8 cellular contexts compared by ENCODE assay signal in genomic region chr3:169662215-169663070, GRCh38. TPM values are rescaled to one million over a fixed set of nuclear protein-coding genes. Genes with fewer than 3 reads are reported as not detected.
DNase-seq lines count a peak whose midpoint lies in the region; ATAC-seq, FAIRE-seq and TF ChIP-seq lines count a peak whose summit lies in the region.

No MANE protein-coding gene starts in this region.

- peaks cover 96% of the 10 kb centered on the region for H3K27me3 Mint-ChIP-seq in brain

- peaks cover 3 to 7% (median 4%) of the 10 kb centered on the region in 5 experiments for H3K9me3 Mint-ChIP-seq in brain

- no peaks in the 10 kb centered on the region for H4K20me1 ChIP-seq in PC-3 (ENCODE audit: low read length)

- ATAC-seq in GM21447 (IDR thresholded peaks at IDR 0.05; ENCODE audit: unreplicated experiment) (peak; percentile 41), PC-3 (peak; percentile 72)

- peak overlapping the region; percentile 93 for H3K4me2 ChIP-seq in PC-3 (ENCODE audit: low read length)

- no peaks in the 10 kb centered on the region for H3K9me2 ChIP-seq in PC-3 (replicated peaks; ENCODE audit: low read length)

- POLR2A ChIA-PET in PC-3 (lab: Charles Lee; ENCODE audit: unreplicated experiment), result no interaction called here

- H3K4me1 ChIP-seq in PC-3 (ENCODE audit: insufficient read depth, low read length), result peaks cover 10% of the 10 kb centered on the region
- H3K4me1 ChIP-seq in iPS-20b (ENCODE audit: insufficient read depth, low read length), result peaks cover 58% of the 10 kb centered on the region

- H3F3A ChIP-seq in PC-3 (ENCODE audit: low read length, unreplicated experiment), result no peaks in the 10 kb centered on the region

- H3K36me3 ChIP-seq in PC-3 (ENCODE audit: low read depth, low read length) (no peaks in the 10 kb centered on the region), iPS-20b (ENCODE audit: insufficient read depth, low read depth, low read length) (no peaks in the 10 kb centered on the region)

- no TSS peak for BruUV-seq in PC-3 (replicated peaks; lab: Mats Ljungman, UMichigan)

- CTCF ChIA-PET in PC-3 (lab: Charles Lee), result interaction anchor here (0.6 to 1.9 kb wide), 11 partner anchors 30 to 514 kb away, joined by 3 to 13 read pairs (median 4); no protein-coding TSS in a partner anchor

- H3K4me3 Mint-ChIP-seq in brain, result peak overlapping the region; percentile 79 to 95 (median 94)

- H3K27me3 ChIP-seq in PC-3 (ENCODE audit: low read length) (no peaks in the 10 kb centered on the region), iPS-20b (ENCODE audit: insufficient read depth, low read length) (peaks cover 90% of the 10 kb centered on the region)

- peak overlapping the region; percentile 82 for H2AFZ ChIP-seq in PC-3 (ENCODE audit: low read length)

- H3K4me1 Mint-ChIP-seq in brain, result peaks cover 66% of the 10 kb centered on the region

- H3K36me3 Mint-ChIP-seq in brain, result no peaks in the 10 kb centered on the region

- peak overlapping the region; percentile 74 for H3K9ac ChIP-seq in PC-3 (ENCODE audit: low read length)
- H3K9ac ChIP-seq in iPS-20b (ENCODE audit: low read depth, low read length), result peak overlapping the region; percentile 43; the same call in 1 of the 2 replicates

- intact Hi-C loops in PC-3 (cut with micrococcal nuclease), result loop anchor here (1.0 to 10.0 kb wide), 5 partner anchors 99 to 708 kb away; no protein-coding TSS in a partner anchor

- H3K27ac ChIP-seq in PC-3 (ENCODE audit: low read length) (peak overlapping the region; percentile 11), iPS-20b (ENCODE audit: low read length) (no peak overlapping the region)

- no peak for FAIRE-seq in HTR-8/SVneo (lab: Jason Lieb, UNC)

- no peaks in the 10 kb centered on the region for H3K9me3 ChIP-seq in PC-3 (ENCODE audit: low read length)
- H3K9me3 ChIP-seq in iPS-20b (ENCODE audit: insufficient read depth, low read depth, low read length), result no peaks in the 10 kb centered on the region

- DNase-seq in DMS153 treated with DMSO at 0.1 percent for 48 hours (lab: John Stamatoyannopoulos, UW; ENCODE audit: unreplicated experiment), result peak; percentile 78
- peak; percentile 56 for DNase-seq in HTR-8/SVneo (ENCODE audit: insufficient read length, low spot score)
- peak; percentile 73 for DNase-seq in PC-3
- no peak for DNase-seq in skeletal muscle cell (ENCODE audit: low read depth)
- DNase-seq in DMS114 treated with DMSO at 0.1 percent for 48 hours (lab: John Stamatoyannopoulos, UW; ENCODE audit: unreplicated experiment), result no peak

- H3K27ac Mint-ChIP-seq in brain, result peak overlapping the region in 1 of 5 experiments; percentile 90

- 0 out of 2 replicates have a peak, but pooled peaks cover 16% of the 10 kb centered on the region for H3K79me2 ChIP-seq in PC-3 (ENCODE audit: low read length)

- TF ChIP-seq CTCF in PC-3 (conservative IDR thresholded peaks at IDR 0.05; ENCODE audit: low read depth, low read length) (peak; percentile 67), brain (conservative IDR thresholded peaks at IDR 0.05) (peak; percentile 81 to 89)

- H3K4me3 ChIP-seq in PC-3 (ENCODE audit: low read length) (peak overlapping the region; percentile 97), iPS-20b (ENCODE audit: low read length) (peak overlapping the region; percentile 76; the same call in 1 of the 2 replicates), skeletal muscle cell (ENCODE audit: low read depth, low read length) (peak overlapping the region; percentile 57)

RNA-seq across cellular contexts. Expression of gene MECOM, which starts 1.1 kb away (rescaled TPM):
- 10.0 and 11.4 TPM in 2 replicates for total RNA-seq in PC-3 (2014; rRNA removed)
- 3.5 TPM for polyA plus RNA-seq in brain (ENCODE audit: insufficient read depth, low read depth, low replicate concordance)

Comparison
In these comparisons a context has a peak if more than half of its experiments do, and no peak if none do; other contexts are left out.
1. DNase-seq: peak in DMS153 treated with DMSO at 0.1 percent for 48 hours (single experiment), HTR-8/SVneo (single experiment) and PC-3 (single experiment); none in skeletal muscle cell (single experiment) and DMS114 treated with DMSO at 0.1 percent for 48 hours (single experiment).
2. Peak in every context shown above with its lines, with median percentiles within 50 percentile points of each other: H3K4me3 ChIP-seq.